Comparison of ENCODE assay signal across 3 cellular contexts in genomic region chr1:219883400-219884332, GRCh38.
TF ChIP-seq lines count a peak whose summit lies in the region.

No MANE protein-coding gene starts in this region.

TF ChIP-seq in SK-N-SH, 30 proteins besides CTCF, POLR2A, EP300 and RAD21:
- TF ChIP-seq, protein P1, sequence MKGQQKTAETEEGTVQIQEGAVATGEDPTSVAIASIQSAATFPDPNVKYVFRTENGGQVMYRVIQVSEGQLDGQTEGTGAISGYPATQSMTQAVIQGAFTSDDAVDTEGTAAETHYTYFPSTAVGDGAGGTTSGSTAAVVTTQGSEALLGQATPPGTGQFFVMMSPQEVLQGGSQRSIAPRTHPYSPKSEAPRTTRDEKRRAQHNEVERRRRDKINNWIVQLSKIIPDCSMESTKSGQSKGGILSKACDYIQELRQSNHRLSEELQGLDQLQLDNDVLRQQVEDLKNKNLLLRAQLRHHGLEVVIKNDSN (IDR thresholded peaks at IDR 0.05; ENCODE audit: borderline replicate concordance, low read depth): no peak
- no peak for TF ChIP-seq TAF1 (IDR thresholded peaks at IDR 0.05; ENCODE audit: borderline replicate concordance, low read depth, low read length)
- TF ChIP-seq ZBTB33 (IDR thresholded peaks at IDR 0.05; ENCODE audit: borderline replicate concordance, low read depth): no peak
- no peak for TF ChIP-seq FOSL2 (IDR thresholded peaks at IDR 0.05; ENCODE audit: borderline replicate concordance, low read depth)

TF ChIP-seq in SK-N-SH treated with all-trans-retinoic acid at 6 μM for 48 hours, 23 proteins besides CTCF, POLR2A, EP300 and RAD21 (continues in another document):
- no peak for TF ChIP-seq ZFP3 (CRISPR knock-in tag; IDR thresholded peaks at IDR 0.05)
- no peak for TF ChIP-seq ZC3H10 (CRISPR knock-in tag; IDR thresholded peaks at IDR 0.05)
- no peak for TF ChIP-seq ZNF565 (CRISPR knock-in tag; conservative IDR thresholded peaks at IDR 0.05; ENCODE audit: low read depth)
- TF ChIP-seq SNAI2 (CRISPR knock-in tag; IDR thresholded peaks at IDR 0.05): no peak
- no peak for TF ChIP-seq TSHZ2 (CRISPR knock-in tag; IDR thresholded peaks at IDR 0.05)
- no peak for TF ChIP-seq ARNTL (CRISPR knock-in tag; IDR thresholded peaks at IDR 0.05; ENCODE audit: borderline replicate concordance, low read depth)
- no peak for TF ChIP-seq ZNF8 (CRISPR knock-in tag; IDR thresholded peaks at IDR 0.05)
- TF ChIP-seq, protein P2, sequence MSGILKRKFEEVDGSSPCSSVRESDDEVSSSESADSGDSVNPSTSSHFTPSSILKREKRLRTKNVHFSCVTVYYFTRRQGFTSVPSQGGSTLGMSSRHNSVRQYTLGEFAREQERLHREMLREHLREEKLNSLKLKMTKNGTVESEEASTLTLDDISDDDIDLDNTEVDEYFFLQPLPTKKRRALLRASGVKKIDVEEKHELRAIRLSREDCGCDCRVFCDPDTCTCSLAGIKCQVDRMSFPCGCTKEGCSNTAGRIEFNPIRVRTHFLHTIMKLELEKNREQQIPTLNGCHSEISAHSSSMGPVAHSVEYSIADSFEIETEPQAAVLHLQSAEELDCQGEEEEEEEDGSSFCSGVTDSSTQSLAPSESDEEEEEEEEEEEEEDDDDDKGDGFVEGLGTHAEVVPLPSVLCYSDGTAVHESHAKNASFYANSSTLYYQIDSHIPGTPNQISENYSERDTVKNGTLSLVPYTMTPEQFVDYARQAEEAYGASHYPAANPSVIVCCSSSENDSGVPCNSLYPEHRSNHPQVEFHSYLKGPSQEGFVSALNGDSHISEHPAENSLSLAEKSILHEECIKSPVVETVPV (CRISPR knock-in tag; IDR thresholded peaks at IDR 0.05): no peak
- no peak for TF ChIP-seq OSR1 (CRISPR knock-in tag; IDR thresholded peaks at IDR 0.05)
- no peak for TF ChIP-seq GLIS3 (CRISPR knock-in tag; IDR thresholded peaks at IDR 0.05)
- TF ChIP-seq ISL1 (CRISPR knock-in tag; IDR thresholded peaks at IDR 0.05): no peak
- no peak for TF ChIP-seq ESRRG (CRISPR knock-in tag; IDR thresholded peaks at IDR 0.05)
- TF ChIP-seq POU6F1 (CRISPR knock-in tag; IDR thresholded peaks at IDR 0.05; ENCODE audit: borderline replicate concordance, low read depth): no peak
- TF ChIP-seq, protein P3, sequence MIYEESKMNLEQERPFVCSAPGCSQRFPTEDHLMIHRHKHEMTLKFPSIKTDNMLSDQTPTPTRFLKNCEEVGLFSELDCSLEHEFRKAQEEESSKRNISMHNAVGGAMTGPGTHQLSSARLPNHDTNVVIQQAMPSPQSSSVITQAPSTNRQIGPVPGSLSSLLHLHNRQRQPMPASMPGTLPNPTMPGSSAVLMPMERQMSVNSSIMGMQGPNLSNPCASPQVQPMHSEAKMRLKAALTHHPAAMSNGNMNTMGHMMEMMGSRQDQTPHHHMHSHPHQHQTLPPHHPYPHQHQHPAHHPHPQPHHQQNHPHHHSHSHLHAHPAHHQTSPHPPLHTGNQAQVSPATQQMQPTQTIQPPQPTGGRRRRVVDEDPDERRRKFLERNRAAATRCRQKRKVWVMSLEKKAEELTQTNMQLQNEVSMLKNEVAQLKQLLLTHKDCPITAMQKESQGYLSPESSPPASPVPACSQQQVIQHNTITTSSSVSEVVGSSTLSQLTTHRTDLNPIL (CRISPR knock-in tag; IDR thresholded peaks at IDR 0.05; ENCODE audit: low read depth): no peak
- TF ChIP-seq, protein P4, sequence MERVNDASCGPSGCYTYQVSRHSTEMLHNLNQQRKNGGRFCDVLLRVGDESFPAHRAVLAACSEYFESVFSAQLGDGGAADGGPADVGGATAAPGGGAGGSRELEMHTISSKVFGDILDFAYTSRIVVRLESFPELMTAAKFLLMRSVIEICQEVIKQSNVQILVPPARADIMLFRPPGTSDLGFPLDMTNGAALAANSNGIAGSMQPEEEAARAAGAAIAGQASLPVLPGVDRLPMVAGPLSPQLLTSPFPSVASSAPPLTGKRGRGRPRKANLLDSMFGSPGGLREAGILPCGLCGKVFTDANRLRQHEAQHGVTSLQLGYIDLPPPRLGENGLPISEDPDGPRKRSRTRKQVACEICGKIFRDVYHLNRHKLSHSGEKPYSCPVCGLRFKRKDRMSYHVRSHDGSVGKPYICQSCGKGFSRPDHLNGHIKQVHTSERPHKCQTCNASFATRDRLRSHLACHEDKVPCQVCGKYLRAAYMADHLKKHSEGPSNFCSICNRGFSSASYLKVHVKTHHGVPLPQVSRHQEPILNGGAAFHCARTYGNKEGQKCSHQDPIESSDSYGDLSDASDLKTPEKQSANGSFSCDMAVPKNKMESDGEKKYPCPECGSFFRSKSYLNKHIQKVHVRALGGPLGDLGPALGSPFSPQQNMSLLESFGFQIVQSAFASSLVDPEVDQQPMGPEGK (CRISPR knock-in tag; IDR thresholded peaks at IDR 0.05; ENCODE audit: borderline replicate concordance): no peak
- TF ChIP-seq ZNF70 (CRISPR knock-in tag; IDR thresholded peaks at IDR 0.05): no peak
- TF ChIP-seq TOX (CRISPR knock-in tag; IDR thresholded peaks at IDR 0.05; ENCODE audit: borderline replicate concordance): no peak
- no peak for TF ChIP-seq ZFP30 (CRISPR knock-in tag; IDR thresholded peaks at IDR 0.05)

TF ChIP-seq in HepG2, 621 proteins besides CTCF, POLR2A, EP300 and RAD21 (continues in another document):
- TF ChIP-seq CEBPG (CRISPR knock-in tag; IDR thresholded peaks at IDR 0.05) (peak; percentile 84), PITX1 (CRISPR knock-in tag; IDR thresholded peaks at IDR 0.05) (peak; percentile 79; the same call in 1 of the 2 replicates), TBX2 (CRISPR knock-in tag; IDR thresholded peaks at IDR 0.05; ENCODE audit: borderline replicate concordance) (peak; percentile 71), ARNTL (CRISPR knock-in tag; IDR thresholded peaks at IDR 0.05) (peak; percentile 47; the same call in 1 of the 2 replicates), ZNF280B (CRISPR knock-in tag; IDR thresholded peaks at IDR 0.05; ENCODE audit: borderline replicate concordance) (no peak), ZNF652 (CRISPR knock-in tag; IDR thresholded peaks at IDR 0.05; ENCODE audit: borderline replicate concordance, low read depth) (peak; percentile 97), THRA (CRISPR knock-in tag; IDR thresholded peaks at IDR 0.05; ENCODE audit: borderline replicate concordance) (peak; percentile 94), NR2F6 (IDR thresholded peaks at IDR 0.05) (peak; percentile 86), NR2F6 (CRISPR knock-in tag; IDR thresholded peaks at IDR 0.05) (peak; percentile 67), AHDC1 (CRISPR knock-in tag; IDR thresholded peaks at IDR 0.05; ENCODE audit: borderline replicate concordance) (peak; percentile 95), YEATS4 (CRISPR knock-in tag; IDR thresholded peaks at IDR 0.05; ENCODE audit: borderline replicate concordance) (peak; percentile 61), FOXA3 (CRISPR knock-in tag; IDR thresholded peaks at IDR 0.05) (peak; percentile 92), SOX13 (IDR thresholded peaks at IDR 0.05) (peak; percentile 34; the same call in 1 of the 2 replicates), SOX13 (CRISPR knock-in tag; conservative IDR thresholded peaks at IDR 0.05 in 1 of 2, IDR thresholded peaks at IDR 0.05 in 1 of 2) (peak in 1 of 2 experiments; percentile 84; a peak in 2 of 4 replicates), BRD4 (CRISPR knock-in tag; IDR thresholded peaks at IDR 0.05) (0 out of 2 replicates have a peak, but pooled peaks have one; percentile 38)
- TF ChIP-seq, protein P5, sequence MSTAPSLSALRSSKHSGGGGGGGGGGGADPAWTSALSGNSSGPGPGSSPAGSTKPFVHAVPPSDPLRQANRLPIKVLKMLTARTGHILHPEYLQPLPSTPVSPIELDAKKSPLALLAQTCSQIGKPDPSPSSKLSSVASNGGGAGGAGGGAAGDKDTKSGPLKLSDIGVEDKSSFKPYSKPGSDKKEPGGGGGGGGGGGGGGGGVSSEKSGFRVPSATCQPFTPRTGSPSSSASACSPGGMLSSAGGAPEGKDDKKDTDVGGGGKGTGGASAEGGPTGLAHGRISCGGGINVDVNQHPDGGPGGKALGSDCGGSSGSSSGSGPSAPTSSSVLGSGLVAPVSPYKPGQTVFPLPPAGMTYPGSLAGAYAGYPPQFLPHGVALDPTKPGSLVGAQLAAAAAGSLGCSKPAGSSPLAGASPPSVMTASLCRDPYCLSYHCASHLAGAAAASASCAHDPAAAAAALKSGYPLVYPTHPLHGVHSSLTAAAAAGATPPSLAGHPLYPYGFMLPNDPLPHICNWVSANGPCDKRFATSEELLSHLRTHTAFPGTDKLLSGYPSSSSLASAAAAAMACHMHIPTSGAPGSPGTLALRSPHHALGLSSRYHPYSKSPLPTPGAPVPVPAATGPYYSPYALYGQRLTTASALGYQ (CRISPR knock-in tag; IDR thresholded peaks at IDR 0.05): peak; percentile 59; the same call in 1 of the 2 replicates
- TF ChIP-seq, protein P6, sequence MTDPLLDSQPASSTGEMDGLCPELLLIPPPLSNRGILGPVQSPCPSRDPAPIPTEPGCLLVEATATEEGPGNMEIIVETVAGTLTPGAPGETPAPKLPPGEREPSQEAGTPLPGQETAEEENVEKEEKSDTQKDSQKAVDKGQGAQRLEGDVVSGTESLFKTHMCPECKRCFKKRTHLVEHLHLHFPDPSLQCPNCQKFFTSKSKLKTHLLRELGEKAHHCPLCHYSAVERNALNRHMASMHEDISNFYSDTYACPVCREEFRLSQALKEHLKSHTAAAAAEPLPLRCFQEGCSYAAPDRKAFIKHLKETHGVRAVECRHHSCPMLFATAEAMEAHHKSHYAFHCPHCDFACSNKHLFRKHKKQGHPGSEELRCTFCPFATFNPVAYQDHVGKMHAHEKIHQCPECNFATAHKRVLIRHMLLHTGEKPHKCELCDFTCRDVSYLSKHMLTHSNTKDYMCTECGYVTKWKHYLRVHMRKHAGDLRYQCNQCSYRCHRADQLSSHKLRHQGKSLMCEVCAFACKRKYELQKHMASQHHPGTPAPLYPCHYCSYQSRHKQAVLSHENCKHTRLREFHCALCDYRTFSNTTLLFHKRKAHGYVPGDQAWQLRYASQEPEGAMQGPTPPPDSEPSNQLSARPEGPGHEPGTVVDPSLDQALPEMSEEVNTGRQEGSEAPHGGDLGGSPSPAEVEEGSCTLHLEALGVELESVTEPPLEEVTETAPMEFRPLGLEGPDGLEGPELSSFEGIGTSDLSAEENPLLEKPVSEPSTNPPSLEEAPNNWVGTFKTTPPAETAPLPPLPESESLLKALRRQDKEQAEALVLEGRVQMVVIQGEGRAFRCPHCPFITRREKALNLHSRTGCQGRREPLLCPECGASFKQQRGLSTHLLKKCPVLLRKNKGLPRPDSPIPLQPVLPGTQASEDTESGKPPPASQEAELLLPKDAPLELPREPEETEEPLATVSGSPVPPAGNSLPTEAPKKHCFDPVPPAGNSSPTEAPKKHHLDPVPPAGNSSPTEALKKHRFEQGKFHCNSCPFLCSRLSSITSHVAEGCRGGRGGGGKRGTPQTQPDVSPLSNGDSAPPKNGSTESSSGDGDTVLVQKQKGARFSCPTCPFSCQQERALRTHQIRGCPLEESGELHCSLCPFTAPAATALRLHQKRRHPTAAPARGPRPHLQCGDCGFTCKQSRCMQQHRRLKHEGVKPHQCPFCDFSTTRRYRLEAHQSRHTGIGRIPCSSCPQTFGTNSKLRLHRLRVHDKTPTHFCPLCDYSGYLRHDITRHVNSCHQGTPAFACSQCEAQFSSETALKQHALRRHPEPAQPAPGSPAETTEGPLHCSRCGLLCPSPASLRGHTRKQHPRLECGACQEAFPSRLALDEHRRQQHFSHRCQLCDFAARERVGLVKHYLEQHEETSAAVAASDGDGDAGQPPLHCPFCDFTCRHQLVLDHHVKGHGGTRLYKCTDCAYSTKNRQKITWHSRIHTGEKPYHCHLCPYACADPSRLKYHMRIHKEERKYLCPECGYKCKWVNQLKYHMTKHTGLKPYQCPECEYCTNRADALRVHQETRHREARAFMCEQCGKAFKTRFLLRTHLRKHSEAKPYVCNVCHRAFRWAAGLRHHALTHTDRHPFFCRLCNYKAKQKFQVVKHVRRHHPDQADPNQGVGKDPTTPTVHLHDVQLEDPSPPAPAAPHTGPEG (CRISPR knock-in tag; IDR thresholded peaks at IDR 0.05): peak; percentile 60; the same call in 1 of the 2 replicates
